In the genomic region with DNA sequence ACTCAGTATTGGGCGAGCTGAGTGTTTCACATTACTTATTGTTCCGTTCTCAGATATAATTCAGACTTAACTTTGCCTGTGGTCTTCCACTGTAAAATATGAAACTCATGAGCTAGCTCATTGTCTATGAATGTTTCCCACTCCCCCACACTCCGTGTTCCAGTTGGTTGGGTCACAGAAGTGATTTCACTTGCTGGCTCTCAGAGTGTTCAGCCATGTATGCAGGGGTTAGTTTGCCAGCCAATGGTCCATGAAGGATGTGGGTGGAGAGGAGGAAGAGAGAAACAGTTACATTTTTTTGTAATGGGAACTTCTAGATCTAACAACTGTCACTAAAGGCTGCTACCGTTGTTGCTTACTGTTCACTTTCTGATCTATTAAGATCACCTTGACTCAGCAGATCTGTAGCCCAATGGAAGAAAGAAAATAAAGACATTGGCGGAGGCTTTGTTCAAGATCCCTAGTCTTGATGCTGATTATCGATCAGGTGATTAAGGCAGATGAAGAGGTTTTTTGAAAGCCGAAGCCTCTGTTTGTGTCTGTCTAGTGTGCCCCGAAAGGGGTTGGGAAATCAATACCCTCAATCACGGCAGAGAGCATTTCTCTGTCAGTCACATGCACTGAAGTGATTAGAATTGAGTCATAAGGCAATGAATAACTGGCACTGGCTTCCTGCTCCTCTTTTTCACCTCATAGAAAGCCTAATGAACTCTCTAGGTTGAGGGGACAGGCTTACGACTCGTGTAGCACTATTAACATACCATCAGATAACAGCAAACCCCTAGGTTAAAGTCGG, we compare ENCODE assay signal across 1 cellular context.
TF ChIP-seq lines count a peak whose summit lies in the region.

No MANE protein-coding gene starts in this region.

TF ChIP-seq in GM12878, 131 proteins besides CTCF, POLR2A, EP300 and RAD21 (continued from another document and continues in another):
- peak; percentile 77 for TF ChIP-seq CUX1 (IDR thresholded peaks at IDR 0.05; ENCODE audit: insufficient replicate concordance, low read depth, low read length)
- TF ChIP-seq ZNF274 (IDR thresholded peaks at IDR 0.05; ENCODE audit: insufficient read depth, insufficient read length), result no peak
- TF ChIP-seq, protein P1, sequence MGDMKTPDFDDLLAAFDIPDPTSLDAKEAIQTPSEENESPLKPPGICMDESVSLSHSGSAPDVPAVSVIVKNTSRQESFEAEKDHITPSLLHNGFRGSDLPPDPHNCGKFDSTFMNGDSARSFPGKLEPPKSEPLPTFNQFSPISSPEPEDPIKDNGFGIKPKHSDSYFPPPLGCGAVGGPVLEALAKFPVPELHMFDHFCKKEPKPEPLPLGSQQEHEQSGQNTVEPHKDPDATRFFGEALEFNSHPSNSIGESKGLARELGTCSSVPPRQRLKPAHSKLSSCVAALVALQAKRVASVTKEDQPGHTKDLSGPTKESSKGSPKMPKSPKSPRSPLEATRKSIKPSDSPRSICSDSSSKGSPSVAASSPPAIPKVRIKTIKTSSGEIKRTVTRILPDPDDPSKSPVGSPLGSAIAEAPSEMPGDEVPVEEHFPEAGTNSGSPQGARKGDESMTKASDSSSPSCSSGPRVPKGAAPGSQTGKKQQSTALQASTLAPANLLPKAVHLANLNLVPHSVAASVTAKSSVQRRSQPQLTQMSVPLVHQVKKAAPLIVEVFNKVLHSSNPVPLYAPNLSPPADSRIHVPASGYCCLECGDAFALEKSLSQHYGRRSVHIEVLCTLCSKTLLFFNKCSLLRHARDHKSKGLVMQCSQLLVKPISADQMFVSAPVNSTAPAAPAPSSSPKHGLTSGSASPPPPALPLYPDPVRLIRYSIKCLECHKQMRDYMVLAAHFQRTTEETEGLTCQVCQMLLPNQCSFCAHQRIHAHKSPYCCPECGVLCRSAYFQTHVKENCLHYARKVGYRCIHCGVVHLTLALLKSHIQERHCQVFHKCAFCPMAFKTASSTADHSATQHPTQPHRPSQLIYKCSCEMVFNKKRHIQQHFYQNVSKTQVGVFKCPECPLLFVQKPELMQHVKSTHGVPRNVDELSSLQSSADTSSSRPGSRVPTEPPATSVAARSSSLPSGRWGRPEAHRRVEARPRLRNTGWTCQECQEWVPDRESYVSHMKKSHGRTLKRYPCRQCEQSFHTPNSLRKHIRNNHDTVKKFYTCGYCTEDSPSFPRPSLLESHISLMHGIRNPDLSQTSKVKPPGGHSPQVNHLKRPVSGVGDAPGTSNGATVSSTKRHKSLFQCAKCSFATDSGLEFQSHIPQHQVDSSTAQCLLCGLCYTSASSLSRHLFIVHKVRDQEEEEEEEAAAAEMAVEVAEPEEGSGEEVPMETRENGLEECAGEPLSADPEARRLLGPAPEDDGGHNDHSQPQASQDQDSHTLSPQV (IDR thresholded peaks at IDR 0.05), result no peak
- 0 out of 2 replicates have a peak, but pooled peaks have one; percentile 44 for TF ChIP-seq CHD2 (IDR thresholded peaks at IDR 0.05; ENCODE audit: borderline replicate concordance, low read depth, low read length)
- peak; percentile 45 for TF ChIP-seq JUNB (IDR thresholded peaks at IDR 0.05)
- 0 out of 2 replicates have a peak, but pooled peaks have one; percentile 40 for TF ChIP-seq TARDBP (IDR thresholded peaks at IDR 0.05; ENCODE audit: borderline replicate concordance)
- TF ChIP-seq, protein P2, sequence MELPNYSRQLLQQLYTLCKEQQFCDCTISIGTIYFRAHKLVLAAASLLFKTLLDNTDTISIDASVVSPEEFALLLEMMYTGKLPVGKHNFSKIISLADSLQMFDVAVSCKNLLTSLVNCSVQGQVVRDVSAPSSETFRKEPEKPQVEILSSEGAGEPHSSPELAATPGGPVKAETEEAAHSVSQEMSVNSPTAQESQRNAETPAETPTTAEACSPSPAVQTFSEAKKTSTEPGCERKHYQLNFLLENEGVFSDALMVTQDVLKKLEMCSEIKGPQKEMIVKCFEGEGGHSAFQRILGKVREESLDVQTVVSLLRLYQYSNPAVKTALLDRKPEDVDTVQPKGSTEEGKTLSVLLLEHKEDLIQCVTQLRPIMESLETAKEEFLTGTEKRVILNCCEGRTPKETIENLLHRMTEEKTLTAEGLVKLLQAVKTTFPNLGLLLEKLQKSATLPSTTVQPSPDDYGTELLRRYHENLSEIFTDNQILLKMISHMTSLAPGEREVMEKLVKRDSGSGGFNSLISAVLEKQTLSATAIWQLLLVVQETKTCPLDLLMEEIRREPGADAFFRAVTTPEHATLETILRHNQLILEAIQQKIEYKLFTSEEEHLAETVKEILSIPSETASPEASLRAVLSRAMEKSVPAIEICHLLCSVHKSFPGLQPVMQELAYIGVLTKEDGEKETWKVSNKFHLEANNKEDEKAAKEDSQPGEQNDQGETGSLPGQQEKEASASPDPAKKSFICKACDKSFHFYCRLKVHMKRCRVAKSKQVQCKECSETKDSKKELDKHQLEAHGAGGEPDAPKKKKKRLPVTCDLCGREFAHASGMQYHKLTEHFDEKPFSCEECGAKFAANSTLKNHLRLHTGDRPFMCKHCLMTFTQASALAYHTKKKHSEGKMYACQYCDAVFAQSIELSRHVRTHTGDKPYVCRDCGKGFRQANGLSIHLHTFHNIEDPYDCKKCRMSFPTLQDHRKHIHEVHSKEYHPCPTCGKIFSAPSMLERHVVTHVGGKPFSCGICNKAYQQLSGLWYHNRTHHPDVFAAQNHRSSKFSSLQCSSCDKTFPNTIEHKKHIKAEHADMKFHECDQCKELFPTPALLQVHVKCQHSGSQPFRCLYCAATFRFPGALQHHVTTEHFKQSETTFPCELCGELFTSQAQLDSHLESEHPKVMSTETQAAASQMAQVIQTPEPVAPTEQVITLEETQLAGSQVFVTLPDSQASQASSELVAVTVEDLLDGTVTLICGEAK (IDR thresholded peaks at IDR 0.05; ENCODE audit: borderline replicate concordance), result no peak
- TF ChIP-seq CBX5 (IDR thresholded peaks at IDR 0.05; ENCODE audit: low read depth), result peak; percentile 95
- peak; percentile 40; the same call in 1 of the 2 replicates for TF ChIP-seq SREBF1 (IDR thresholded peaks at IDR 0.05; ENCODE audit: low read length)
- peak in 1 of 2 experiments; percentile 81; a peak in 2 of 3 replicates for TF ChIP-seq EGR1 (IDR thresholded peaks at IDR 0.05; ENCODE audit: borderline replicate concordance in 1 of 2, low read depth in 2 of 2, low read length in 2 of 2)
- no peak for TF ChIP-seq MXI1 (IDR thresholded peaks at IDR 0.05; ENCODE audit: low read depth, low read length)
- TF ChIP-seq FOS (IDR thresholded peaks at IDR 0.05; ENCODE audit: borderline replicate concordance, extremely low read depth, insufficient read length), result no peak
- peak; percentile 95 for TF ChIP-seq NFIC (IDR thresholded peaks at IDR 0.05; ENCODE audit: low read depth, low read length)
- TF ChIP-seq SPI1 (IDR thresholded peaks at IDR 0.05; ENCODE audit: borderline replicate concordance, insufficient read depth, low read depth, low read length), result peak; percentile 66
- no peak for TF ChIP-seq LARP7 (IDR thresholded peaks at IDR 0.05)
- peak; percentile 58 for TF ChIP-seq ZNF384 (IDR thresholded peaks at IDR 0.05; ENCODE audit: borderline replicate concordance, low read depth, low read length)
- no peak for TF ChIP-seq ELK1 (IDR thresholded peaks at IDR 0.05; ENCODE audit: low read depth, low read length)
- TF ChIP-seq ESRRA (IDR thresholded peaks at IDR 0.05; ENCODE audit: low read length), result no peak
- TF ChIP-seq CBX3 (IDR thresholded peaks at IDR 0.05; ENCODE audit: borderline replicate concordance, low read depth), result no peak
- TF ChIP-seq, protein P3, sequence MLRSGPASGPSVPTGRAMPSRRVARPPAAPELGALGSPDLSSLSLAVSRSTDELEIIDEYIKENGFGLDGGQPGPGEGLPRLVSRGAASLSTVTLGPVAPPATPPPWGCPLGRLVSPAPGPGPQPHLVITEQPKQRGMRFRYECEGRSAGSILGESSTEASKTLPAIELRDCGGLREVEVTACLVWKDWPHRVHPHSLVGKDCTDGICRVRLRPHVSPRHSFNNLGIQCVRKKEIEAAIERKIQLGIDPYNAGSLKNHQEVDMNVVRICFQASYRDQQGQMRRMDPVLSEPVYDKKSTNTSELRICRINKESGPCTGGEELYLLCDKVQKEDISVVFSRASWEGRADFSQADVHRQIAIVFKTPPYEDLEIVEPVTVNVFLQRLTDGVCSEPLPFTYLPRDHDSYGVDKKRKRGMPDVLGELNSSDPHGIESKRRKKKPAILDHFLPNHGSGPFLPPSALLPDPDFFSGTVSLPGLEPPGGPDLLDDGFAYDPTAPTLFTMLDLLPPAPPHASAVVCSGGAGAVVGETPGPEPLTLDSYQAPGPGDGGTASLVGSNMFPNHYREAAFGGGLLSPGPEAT (IDR thresholded peaks at IDR 0.05; ENCODE audit: low read depth), result peak; percentile 82
- TF ChIP-seq NR2F1 (conservative IDR thresholded peaks at IDR 0.05), result peak; percentile 61; the same call in 1 of the 2 replicates
- peak; percentile 89 for TF ChIP-seq DPF2 (IDR thresholded peaks at IDR 0.05)
- TF ChIP-seq, protein P4, sequence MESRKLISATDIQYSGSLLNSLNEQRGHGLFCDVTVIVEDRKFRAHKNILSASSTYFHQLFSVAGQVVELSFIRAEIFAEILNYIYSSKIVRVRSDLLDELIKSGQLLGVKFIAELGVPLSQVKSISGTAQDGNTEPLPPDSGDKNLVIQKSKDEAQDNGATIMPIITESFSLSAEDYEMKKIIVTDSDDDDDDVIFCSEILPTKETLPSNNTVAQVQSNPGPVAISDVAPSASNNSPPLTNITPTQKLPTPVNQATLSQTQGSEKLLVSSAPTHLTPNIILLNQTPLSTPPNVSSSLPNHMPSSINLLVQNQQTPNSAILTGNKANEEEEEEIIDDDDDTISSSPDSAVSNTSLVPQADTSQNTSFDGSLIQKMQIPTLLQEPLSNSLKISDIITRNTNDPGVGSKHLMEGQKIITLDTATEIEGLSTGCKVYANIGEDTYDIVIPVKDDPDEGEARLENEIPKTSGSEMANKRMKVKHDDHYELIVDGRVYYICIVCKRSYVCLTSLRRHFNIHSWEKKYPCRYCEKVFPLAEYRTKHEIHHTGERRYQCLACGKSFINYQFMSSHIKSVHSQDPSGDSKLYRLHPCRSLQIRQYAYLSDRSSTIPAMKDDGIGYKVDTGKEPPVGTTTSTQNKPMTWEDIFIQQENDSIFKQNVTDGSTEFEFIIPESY (IDR thresholded peaks at IDR 0.05), result no peak
- TF ChIP-seq, protein P5, sequence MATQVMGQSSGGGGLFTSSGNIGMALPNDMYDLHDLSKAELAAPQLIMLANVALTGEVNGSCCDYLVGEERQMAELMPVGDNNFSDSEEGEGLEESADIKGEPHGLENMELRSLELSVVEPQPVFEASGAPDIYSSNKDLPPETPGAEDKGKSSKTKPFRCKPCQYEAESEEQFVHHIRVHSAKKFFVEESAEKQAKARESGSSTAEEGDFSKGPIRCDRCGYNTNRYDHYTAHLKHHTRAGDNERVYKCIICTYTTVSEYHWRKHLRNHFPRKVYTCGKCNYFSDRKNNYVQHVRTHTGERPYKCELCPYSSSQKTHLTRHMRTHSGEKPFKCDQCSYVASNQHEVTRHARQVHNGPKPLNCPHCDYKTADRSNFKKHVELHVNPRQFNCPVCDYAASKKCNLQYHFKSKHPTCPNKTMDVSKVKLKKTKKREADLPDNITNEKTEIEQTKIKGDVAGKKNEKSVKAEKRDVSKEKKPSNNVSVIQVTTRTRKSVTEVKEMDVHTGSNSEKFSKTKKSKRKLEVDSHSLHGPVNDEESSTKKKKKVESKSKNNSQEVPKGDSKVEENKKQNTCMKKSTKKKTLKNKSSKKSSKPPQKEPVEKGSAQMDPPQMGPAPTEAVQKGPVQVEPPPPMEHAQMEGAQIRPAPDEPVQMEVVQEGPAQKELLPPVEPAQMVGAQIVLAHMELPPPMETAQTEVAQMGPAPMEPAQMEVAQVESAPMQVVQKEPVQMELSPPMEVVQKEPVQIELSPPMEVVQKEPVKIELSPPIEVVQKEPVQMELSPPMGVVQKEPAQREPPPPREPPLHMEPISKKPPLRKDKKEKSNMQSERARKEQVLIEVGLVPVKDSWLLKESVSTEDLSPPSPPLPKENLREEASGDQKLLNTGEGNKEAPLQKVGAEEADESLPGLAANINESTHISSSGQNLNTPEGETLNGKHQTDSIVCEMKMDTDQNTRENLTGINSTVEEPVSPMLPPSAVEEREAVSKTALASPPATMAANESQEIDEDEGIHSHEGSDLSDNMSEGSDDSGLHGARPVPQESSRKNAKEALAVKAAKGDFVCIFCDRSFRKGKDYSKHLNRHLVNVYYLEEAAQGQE (IDR thresholded peaks at IDR 0.05; ENCODE audit: low read depth, low read length), result no peak
- TF ChIP-seq NR2C1 (IDR thresholded peaks at IDR 0.05), result no peak
- no peak for TF ChIP-seq NR2C2 (IDR thresholded peaks at IDR 0.05; ENCODE audit: borderline replicate concordance, control insufficient read depth, insufficient read length, low read depth)
- TF ChIP-seq NFXL1 (IDR thresholded peaks at IDR 0.05; ENCODE audit: borderline replicate concordance), result no peak
